Comparison of ENCODE assay signal across 12 cellular contexts in the genomic region with DNA sequence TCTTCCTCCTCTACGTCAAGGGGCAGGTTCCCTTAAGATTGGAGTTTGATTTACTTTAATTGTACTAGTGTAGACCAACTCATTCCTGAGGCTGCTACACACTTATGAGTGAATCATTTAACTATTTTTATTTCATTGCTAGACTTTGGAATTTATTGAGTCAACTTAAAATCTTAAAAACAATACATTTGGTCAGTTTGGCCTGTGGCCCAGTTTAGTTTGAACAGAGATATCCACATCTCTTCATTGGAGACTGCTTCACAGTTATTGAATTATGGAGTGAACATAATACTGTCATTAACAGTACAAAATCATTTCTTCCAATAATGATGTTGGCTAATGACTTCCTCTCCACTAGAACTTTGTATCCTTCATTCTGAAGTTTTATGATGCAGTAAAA. TPM values are rescaled to one million over a fixed set of nuclear protein-coding genes. Genes with fewer than 3 reads are reported as not detected.
DNase-seq lines count a peak whose midpoint lies in the region; ATAC-seq, FAIRE-seq and TF ChIP-seq lines count a peak whose summit lies in the region.
"Had no signal": no experiment of that assay in that cellular context is flagged by ENCODE, and none has a peak within 500 bp of the region (broad histone marks: within the 10 kb centered on the region; RNA-seq: fewer than 3 reads in every experiment).

No MANE protein-coding gene starts in this region.

- POLR2A ChIA-PET in AG04450 (lab: Yijun Ruan, JAX), result interaction anchor here (1.4 kb wide), 1 partner anchor 10 kb away, joined by 7 read pairs; no protein-coding TSS in a partner anchor
- POLR2A ChIA-PET in PC-3 (lab: Charles Lee; ENCODE audit: unreplicated experiment), result interaction anchor here (0.5 to 0.6 kb wide), 2 partner anchors 17 to 135 kb away, joined by 4 to 5 read pairs; no protein-coding TSS in a partner anchor
- POLR2A ChIA-PET in HepG2 (lab: Yijun Ruan, JAX), result no interaction called here

- H3K9me3 ChIP-seq in AG04450 (ENCODE audit: control insufficient read depth, insufficient read depth, low read length), result no peaks in the 10 kb centered on the region
- no peaks in the 10 kb centered on the region for H3K9me3 ChIP-seq in PC-3 (ENCODE audit: low read length)
- H3K9me3 ChIP-seq in muscle layer of duodenum (ENCODE audit: control insufficient read depth in 1 of 2, low read length in 2 of 2), result no peaks in the 10 kb centered on the region
- no peaks in the 10 kb centered on the region for H3K9me3 ChIP-seq in HepG2 (ENCODE audit: low read length)
- H3K9me3 ChIP-seq: BLaER1 treated with 17β-estradiol and CSF1 and Interleukin-3, amounts not matched to agents 10 nM and 100 nM; left lung; suprapubic skin had no signal

- WGBS in HepG2 (ENCODE audit: low lambda C conversion rate), result 90% methylated on average over 1 of the region's 1 CpG

- FAIRE-seq in HepG2 (lab: Jason Lieb, UNC), result no peak

- H3K4me3 ChIP-seq in AG04450 (ENCODE audit: low read depth, low read length) (no peak overlapping the region), PC-3 (ENCODE audit: low read length) (peak overlapping the region; percentile 15; the same call in 1 of the 2 replicates), muscle layer of duodenum (ENCODE audit: low read depth in 1 of 2, low read length in 2 of 2) (no peak overlapping the region), HepG2 (replicated peaks in 1 of 3; ENCODE audit: insufficient read depth in 1 of 3, low read depth in 2 of 3, low read length in 3 of 3) (no peak overlapping the region)
- H3K4me3 ChIP-seq: BLaER1 treated with 17β-estradiol and CSF1 and Interleukin-3, amounts not matched to agents 10 nM and 100 nM; left lung; suprapubic skin had no signal

- H3K79me2 ChIP-seq in PC-3 (ENCODE audit: low read length), result peaks cover 9% of the 10 kb centered on the region; the same call in 1 of the 2 replicates
- H3K79me2 ChIP-seq in HepG2 (ENCODE audit: insufficient read depth, low read length), result no peaks in the 10 kb centered on the region

- CTCF ChIA-PET in AG04450 (lab: Charles Lee) (no interaction called here), PC-3 (lab: Charles Lee) (no interaction called here), HepG2 (lab: Yijun Ruan, JAX; ENCODE audit: low intra/inter-chr PET ratio, low total read pairs) (no interaction called here)

- no peak for TF ChIP-seq RAD21 in HepG2 (CRISPR knock-in tag; IDR thresholded peaks at IDR 0.05)

- peaks cover 56% of the 10 kb centered on the region for H3K4me1 ChIP-seq in PC-3 (ENCODE audit: insufficient read depth, low read length)
- H3K4me1 ChIP-seq in muscle layer of duodenum (ENCODE audit: control insufficient read depth in 1 of 2, insufficient read depth in 2 of 2, low read length in 2 of 2), result peaks cover 24 to 36% of the 10 kb centered on the region in 2 donors
- peaks cover 47% of the 10 kb centered on the region for H3K4me1 ChIP-seq in HepG2 (ENCODE audit: insufficient read depth, low read length)

- in situ Hi-C loops in HepG2 (cut with HindIII; ENCODE audit: extremely low pct_ligation_motif_present, low pct_unique_long_range_greater_than_20kb), result no loop called here

- ATAC-seq in PC-3, result peak; percentile 39
- ATAC-seq in HepG2, result no peak

- peak; percentile 67 for DNase-seq in AG04450 (ENCODE audit: low read depth, low spot score)
- DNase-seq in PC-3, result peak; percentile 95
- DNase-seq in dermis blood vessel endothelial cell, result peak; percentile 79
- no peak for DNase-seq in RKO (ENCODE audit: low spot score)
- no peak for DNase-seq in hippocampal formation (lab: John Stamatoyannopoulos, UW)
- no peak for DNase-seq in HepG2 (ENCODE audit: low spot score)
- DNase-seq in C1 segment of cervical spinal cord (lab: John Stamatoyannopoulos, UW), result no peak
- DNase-seq: left lung, T-helper 9 cell had no signal

- no peaks in the 10 kb centered on the region for H3K36me3 ChIP-seq in PC-3 (ENCODE audit: low read depth, low read length)
- no peaks in the 10 kb centered on the region for H3K36me3 ChIP-seq in muscle layer of duodenum (ENCODE audit: control insufficient read depth in 1 of 2, insufficient read depth in 2 of 2, low read length in 2 of 2)
- no peaks in the 10 kb centered on the region for H3K36me3 ChIP-seq in HepG2 (replicated peaks in 1 of 2; ENCODE audit: control insufficient read depth in 1 of 2, insufficient read depth in 2 of 2, low read length in 2 of 2)
- H3K36me3 ChIP-seq: BLaER1 treated with 17β-estradiol and CSF1 and Interleukin-3, amounts not matched to agents 10 nM and 100 nM; left lung; suprapubic skin had no signal

- no peaks in the 10 kb centered on the region for H4K20me1 ChIP-seq in PC-3 (ENCODE audit: low read length)
- H4K20me1 ChIP-seq in HepG2 (ENCODE audit: insufficient read depth, low read length), result no peaks in the 10 kb centered on the region
- H4K20me1 ChIP-seq: BLaER1 treated with 17β-estradiol and CSF1 and Interleukin-3, amounts not matched to agents 10 nM and 100 nM had no signal

- H2AFZ ChIP-seq in PC-3 (ENCODE audit: low read length) (no peak overlapping the region), HepG2 (ENCODE audit: low read length) (no peak overlapping the region)

- TF ChIP-seq CTCF in AG04450 (IDR thresholded peaks at IDR 0.05; ENCODE audit: low read depth, low read length) (no peak), PC-3 (conservative IDR thresholded peaks at IDR 0.05; ENCODE audit: low read depth, low read length) (no peak), HepG2 (CRISPR knock-in tag; IDR thresholded peaks at IDR 0.05) (no peak)

- no peaks in the 10 kb centered on the region for H3K9me2 ChIP-seq in PC-3 (replicated peaks; ENCODE audit: low read length)

- TF ChIP-seq EP300 in HepG2 (IDR thresholded peaks at IDR 0.05; ENCODE audit: low read depth in 2 of 2, low read length in 2 of 2), result no peak
- TF ChIP-seq EP300 in HepG2 (CRISPR knock-in tag; IDR thresholded peaks at IDR 0.05; ENCODE audit: borderline replicate concordance), result no peak

- no peaks in the 10 kb centered on the region for H3K27me3 ChIP-seq in AG04450 (ENCODE audit: control insufficient read depth, insufficient read depth, low read length)
- no peaks in the 10 kb centered on the region for H3K27me3 ChIP-seq in PC-3 (ENCODE audit: low read length)
- no peaks in the 10 kb centered on the region for H3K27me3 ChIP-seq in muscle layer of duodenum (ENCODE audit: low read depth, low read length)
- no peaks in the 10 kb centered on the region; a peak in 3 of 5 replicates for H3K27me3 ChIP-seq in HepG2 (ENCODE audit: control insufficient read depth in 1 of 2, insufficient read depth in 2 of 2, low read length in 2 of 2)
- H3K27me3 ChIP-seq: BLaER1 treated with 17β-estradiol and CSF1 and Interleukin-3, amounts not matched to agents 10 nM and 100 nM; left lung; suprapubic skin had no signal

- intact Hi-C loops in PC-3 (cut with micrococcal nuclease) (no loop called here), HepG2 (cut with micrococcal nuclease; ENCODE audit: unreplicated experiment) (loop anchor here (1.0 kb wide), 1 partner anchor 31 kb away; no protein-coding TSS in a partner anchor)

- BruUV-seq in PC-3 (replicated peaks; lab: Mats Ljungman, UMichigan) (no TSS peak), HepG2 (replicated peaks; lab: Mats Ljungman, UMichigan) (no TSS peak)

- H3K4me2 ChIP-seq in PC-3 (ENCODE audit: low read length), result peak overlapping the region; percentile 80
- H3K4me2 ChIP-seq in HepG2 (ENCODE audit: low read depth, low read length), result no peak overlapping the region
- H3K4me2 ChIP-seq: BLaER1 treated with 17β-estradiol and CSF1 and Interleukin-3, amounts not matched to agents 10 nM and 100 nM had no signal

- 0 out of 2 replicates have a peak overlapping the region, but pooled peaks have one; percentile 1 for H3K9ac ChIP-seq in PC-3 (ENCODE audit: low read length)
- no peak overlapping the region for H3K9ac ChIP-seq in HepG2 (ENCODE audit: insufficient read depth, low read depth, low read length)
- H3K9ac ChIP-seq: BLaER1 treated with 17β-estradiol and CSF1 and Interleukin-3, amounts not matched to agents 10 nM and 100 nM had no signal

- TF ChIP-seq POLR2A in HepG2 (IDR thresholded peaks at IDR 0.05; ENCODE audit: insufficient read depth in 1 of 2, low read depth in 2 of 2, low read length in 2 of 2), result no peak

- H3F3A ChIP-seq in PC-3 (ENCODE audit: low read length, unreplicated experiment), result peaks cover 21% of the 10 kb centered on the region

- H3K27ac ChIP-seq in AG04450 (ENCODE audit: low read depth, low read length) (peak overlapping the region; percentile 86), PC-3 (ENCODE audit: low read length) (peak overlapping the region; percentile 83), muscle layer of duodenum (ENCODE audit: low read length) (peak overlapping the region; percentile 20), HepG2 (ENCODE audit: extremely low read length, insufficient read depth, low read length) (no peak overlapping the region)
- H3K27ac ChIP-seq: BLaER1 treated with 17β-estradiol and CSF1 and Interleukin-3, amounts not matched to agents 10 nM and 100 nM; suprapubic skin had no signal

RNA-seq across cellular contexts. Expression of gene CALM2, which starts 13.3 kb away (rescaled TPM):
- polyA plus RNA-seq in AG04450 (2011; rRNA removed) (997 and 1,519 TPM in 2 replicates), HepG2 (2011; rRNA removed) (199 and 375 TPM in 2 replicates)
- 211 and 367 TPM in 2 replicates for polyA minus RNA-seq in AG04450 (2011; rRNA and poly(A)+ RNA removed)
- total RNA-seq in PC-3 (2014; rRNA removed) (382 and 393 TPM in 2 replicates), dermis blood vessel endothelial cell (561 and 684 TPM in 2 replicates), HepG2 (2016; rRNA removed; fragmentation: Illumina TruSeq; extraction: Trizol) (1,135 and 1,941 TPM in 2 replicates)
- 204 and 218 TPM in 2 replicates for total RNA-seq in HepG2 (2016; cell fraction: cytosol; rRNA removed; fragmentation: Illumina TruSeq; extraction: Trizol; ENCODE audit: low read depth)
- 1,133 and 2,031 TPM in 2 replicates for total RNA-seq in HepG2 (2016; cell fraction: insoluble cytoplasmic fraction; rRNA removed; fragmentation: Illumina TruSeq; extraction: Trizol)
- 342 and 376 TPM in 2 replicates for total RNA-seq in HepG2 (2016; cell fraction: membrane; rRNA removed; fragmentation: Illumina TruSeq; extraction: Trizol)
- 391 and 398 TPM in 2 replicates for total RNA-seq in HepG2 (2016; cell fraction: nucleus; rRNA removed; fragmentation: Illumina TruSeq; extraction: Trizol)
- polyA plus RNA-seq in HepG2 (2011; cell fraction: cytosol; rRNA removed), result 180 and 322 TPM in 2 replicates
- polyA plus RNA-seq in HepG2 (2011; cell fraction: nucleus; rRNA removed), result 56.5 and 80.7 TPM in 2 replicates
- 523 and 688 TPM in 2 replicates for polyA plus RNA-seq in HepG2 (2012)
- 147 and 158 TPM in 2 replicates for polyA plus RNA-seq in HepG2 (2016; cell fraction: cytosol; fragmentation: Illumina TruSeq; extraction: Trizol; ENCODE audit: low read depth)
- polyA plus RNA-seq in HepG2 (2016; cell fraction: insoluble cytoplasmic fraction; fragmentation: Illumina TruSeq; extraction: Trizol; ENCODE audit: low read depth), result 1,845 and 2,024 TPM in 2 replicates
- polyA plus RNA-seq in HepG2 (2016; cell fraction: membrane; fragmentation: Illumina TruSeq; extraction: Trizol; ENCODE audit: low read depth), result 291 and 300 TPM in 2 replicates
- 648 and 664 TPM in 2 replicates for polyA plus RNA-seq in HepG2 (2016; cell fraction: nucleus; fragmentation: Illumina TruSeq; extraction: Trizol; ENCODE audit: insufficient read depth, low read depth)
- polyA minus RNA-seq in HepG2 (2011; rRNA and poly(A)+ RNA removed; ENCODE audit: low replicate concordance), result 41.7 and 64.0 TPM in 2 replicates
- polyA minus RNA-seq in HepG2 (2011; cell fraction: cytosol; rRNA and poly(A)+ RNA removed), result 133 and 146 TPM in 2 replicates
- polyA minus RNA-seq in HepG2 (2011; cell fraction: nucleus; rRNA and poly(A)+ RNA removed), result 169 and 178 TPM in 2 replicates

RNA-seq across cellular contexts. Expression of gene STPG4, which starts 34.5 kb away (rescaled TPM):
- polyA plus RNA-seq in AG04450 (2011; rRNA removed), result 0.05 and 0.14 TPM in 2 replicates
- 1.1 TPM in 1 of 2 replicates, not detected in the other for polyA minus RNA-seq in AG04450 (2011; rRNA and poly(A)+ RNA removed)
- 2.4 TPM in 1 of 2 replicates, not detected in the other for total RNA-seq in PC-3 (2014; rRNA removed)
- 0.14 TPM in 1 of 2 replicates, not detected in the other for total RNA-seq in dermis blood vessel endothelial cell
- 0.15 TPM in 2 replicates for total RNA-seq in HepG2 (2016; rRNA removed; fragmentation: Illumina TruSeq; extraction: Trizol)
- total RNA-seq in HepG2 (2016; cell fraction: cytosol; rRNA removed; fragmentation: Illumina TruSeq; extraction: Trizol; ENCODE audit: low read depth), result 0.53 and 1.1 TPM in 2 replicates
- 0.28 TPM in 1 of 2 replicates, not detected in the other for total RNA-seq in HepG2 (2016; cell fraction: insoluble cytoplasmic fraction; rRNA removed; fragmentation: Illumina TruSeq; extraction: Trizol)
- total RNA-seq in HepG2 (2016; cell fraction: membrane; rRNA removed; fragmentation: Illumina TruSeq; extraction: Trizol), result 0.34 and 0.71 TPM in 2 replicates
- total RNA-seq in HepG2 (2016; cell fraction: nucleus; rRNA removed; fragmentation: Illumina TruSeq; extraction: Trizol), result 0.41 and 0.75 TPM in 2 replicates
- 0.11 and 0.20 TPM in 2 replicates for polyA plus RNA-seq in HepG2 (2011; rRNA removed)
- not detected in 2 replicates for polyA plus RNA-seq in HepG2 (2011; cell fraction: cytosol; rRNA removed)
- polyA plus RNA-seq in HepG2 (2011; cell fraction: nucleus; rRNA removed), result 0.19 and 0.80 TPM in 2 replicates
- polyA plus RNA-seq in HepG2 (2012), result 0.17 and 0.27 TPM in 2 replicates
- polyA plus RNA-seq in HepG2 (2016; cell fraction: cytosol; fragmentation: Illumina TruSeq; extraction: Trizol; ENCODE audit: low read depth), result not detected in 2 replicates
- polyA plus RNA-seq in HepG2 (2016; cell fraction: insoluble cytoplasmic fraction; fragmentation: Illumina TruSeq; extraction: Trizol; ENCODE audit: low read depth), result not detected in 2 replicates
- polyA plus RNA-seq in HepG2 (2016; cell fraction: membrane; fragmentation: Illumina TruSeq; extraction: Trizol; ENCODE audit: low read depth), result not detected in 2 replicates
- polyA plus RNA-seq in HepG2 (2016; cell fraction: nucleus; fragmentation: Illumina TruSeq; extraction: Trizol; ENCODE audit: insufficient read depth, low read depth), result not detected in 2 replicates
- polyA minus RNA-seq in HepG2 (2011; rRNA and poly(A)+ RNA removed; ENCODE audit: low replicate concordance), result 0.23 and 0.32 TPM in 2 replicates
- not detected in 2 replicates for polyA minus RNA-seq in HepG2 (2011; cell fraction: cytosol; rRNA and poly(A)+ RNA removed)
- 1.5 and 2.6 TPM in 2 replicates for polyA minus RNA-seq in HepG2 (2011; cell fraction: nucleus; rRNA and poly(A)+ RNA removed)

Comparison
In these comparisons a context has a peak if more than half of its experiments do, and no peak if none do; other contexts are left out.
1. DNase-seq: peak in AG04450 (single experiment), PC-3 (single experiment) and dermis blood vessel endothelial cell (single experiment); none in RKO (single experiment), hippocampal formation (0 of 2), HepG2 (single experiment) and C1 segment of cervical spinal cord (0 of 14).